ENCODE assay signal across 1 cellular context in the genomic region with DNA sequence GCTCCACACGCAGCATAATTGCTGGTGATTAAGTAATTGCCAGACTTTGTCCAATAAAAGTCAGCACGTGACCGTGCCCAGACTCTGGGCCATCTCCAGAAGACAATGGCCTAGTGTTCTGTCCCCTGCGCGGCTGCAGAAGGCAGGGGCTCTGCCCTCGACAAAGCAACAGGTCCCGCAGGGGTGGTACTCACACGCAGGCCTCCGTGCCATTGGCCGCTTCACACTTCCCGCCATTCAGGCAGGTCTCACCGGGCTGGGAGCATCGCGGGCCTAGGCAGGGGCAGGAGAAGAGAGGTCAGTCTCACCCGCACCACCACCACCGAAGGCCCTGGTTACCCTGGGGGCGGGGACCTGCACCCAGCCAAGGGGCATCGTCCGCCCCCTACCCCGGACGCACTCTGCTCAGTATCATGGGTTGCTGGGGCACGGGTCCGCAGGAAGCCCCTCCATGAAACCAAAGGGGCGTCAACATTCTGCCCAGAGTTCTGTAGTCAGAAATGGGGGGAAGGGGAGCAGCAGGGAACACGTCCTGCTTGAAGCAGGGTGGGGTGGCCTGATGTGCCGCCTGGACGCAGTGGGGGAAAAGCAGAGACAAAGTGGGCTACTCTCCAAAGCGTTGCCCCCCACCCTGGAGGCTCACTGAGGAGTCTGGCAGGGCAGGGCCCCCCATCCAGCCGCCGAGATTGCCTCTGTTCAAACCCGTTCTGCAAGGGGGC.
TF ChIP-seq lines count a peak whose summit lies in the region.

No MANE protein-coding gene starts in this region.

TF ChIP-seq in IMR-90, 13 proteins besides CTCF, POLR2A, EP300 and RAD21 (continued from another document):
- TF ChIP-seq, protein P1, sequence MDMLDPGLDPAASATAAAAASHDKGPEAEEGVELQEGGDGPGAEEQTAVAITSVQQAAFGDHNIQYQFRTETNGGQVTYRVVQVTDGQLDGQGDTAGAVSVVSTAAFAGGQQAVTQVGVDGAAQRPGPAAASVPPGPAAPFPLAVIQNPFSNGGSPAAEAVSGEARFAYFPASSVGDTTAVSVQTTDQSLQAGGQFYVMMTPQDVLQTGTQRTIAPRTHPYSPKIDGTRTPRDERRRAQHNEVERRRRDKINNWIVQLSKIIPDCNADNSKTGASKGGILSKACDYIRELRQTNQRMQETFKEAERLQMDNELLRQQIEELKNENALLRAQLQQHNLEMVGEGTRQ (IDR thresholded peaks at IDR 0.05; ENCODE audit: low read depth, low read length) = no peak
- TF ChIP-seq NFE2L2 (IDR thresholded peaks at IDR 0.05; ENCODE audit: low read depth, low read length) (no peak), MAFK (IDR thresholded peaks at IDR 0.05; ENCODE audit: low read depth, low read length) (no peak), SMC3 (IDR thresholded peaks at IDR 0.05; ENCODE audit: low read depth, low read length) (no peak), CHD1 (IDR thresholded peaks at IDR 0.05; ENCODE audit: low read depth, low read length) (no peak), MAZ (IDR thresholded peaks at IDR 0.05; ENCODE audit: borderline replicate concordance, low read depth, low read length) (no peak), MXI1 (IDR thresholded peaks at IDR 0.05; ENCODE audit: borderline replicate concordance, low read depth, low read length) (no peak)
- TF ChIP-seq, protein P2, sequence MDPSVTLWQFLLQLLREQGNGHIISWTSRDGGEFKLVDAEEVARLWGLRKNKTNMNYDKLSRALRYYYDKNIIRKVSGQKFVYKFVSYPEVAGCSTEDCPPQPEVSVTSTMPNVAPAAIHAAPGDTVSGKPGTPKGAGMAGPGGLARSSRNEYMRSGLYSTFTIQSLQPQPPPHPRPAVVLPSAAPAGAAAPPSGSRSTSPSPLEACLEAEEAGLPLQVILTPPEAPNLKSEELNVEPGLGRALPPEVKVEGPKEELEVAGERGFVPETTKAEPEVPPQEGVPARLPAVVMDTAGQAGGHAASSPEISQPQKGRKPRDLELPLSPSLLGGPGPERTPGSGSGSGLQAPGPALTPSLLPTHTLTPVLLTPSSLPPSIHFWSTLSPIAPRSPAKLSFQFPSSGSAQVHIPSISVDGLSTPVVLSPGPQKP (IDR thresholded peaks at IDR 0.05; ENCODE audit: borderline replicate concordance, low read depth, low read length) = no peak
